Comparison of ENCODE assay signal across 19 cellular contexts in the genomic region with DNA sequence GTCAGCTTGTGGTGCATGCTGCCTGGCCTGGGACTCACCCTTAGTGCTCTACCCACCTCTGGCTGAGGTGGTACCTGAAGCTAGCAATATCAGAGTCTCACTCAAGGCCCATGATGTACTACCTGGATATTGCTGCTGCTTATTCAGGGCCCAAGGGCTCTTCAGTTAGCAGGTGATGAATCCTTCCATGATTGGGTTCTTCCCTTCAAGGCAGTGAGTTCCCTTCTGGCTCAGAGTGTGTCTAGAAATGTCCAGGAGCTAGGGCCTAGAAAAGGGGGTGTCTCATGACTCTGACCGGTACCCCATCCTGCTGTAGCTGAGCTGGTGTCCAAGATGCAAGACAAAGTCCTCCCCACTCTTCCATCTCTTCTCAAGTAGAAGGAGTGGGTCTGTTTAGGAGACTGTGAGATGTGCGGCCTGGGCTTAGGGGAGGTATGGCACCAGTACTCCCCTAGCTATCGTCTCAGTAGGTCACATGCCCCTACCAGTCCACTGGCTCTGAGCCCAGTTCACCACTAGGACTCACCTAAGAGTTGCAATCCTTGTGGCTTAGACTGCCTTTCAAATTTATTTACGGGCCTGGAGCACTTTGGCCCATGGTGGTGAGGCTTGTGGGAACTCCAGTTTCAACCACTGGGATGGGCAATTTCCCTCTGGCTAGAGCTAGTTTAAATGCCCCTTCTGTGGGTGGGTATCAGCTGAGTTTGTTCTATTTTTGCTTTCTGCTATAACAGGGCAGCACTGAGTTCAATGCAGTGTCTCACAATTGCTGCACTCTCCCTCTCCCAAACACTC. TPM values are rescaled to one million over a fixed set of nuclear protein-coding genes. Genes with fewer than 3 reads are reported as not detected.
DNase-seq lines count a peak whose midpoint lies in the region; ATAC-seq and TF ChIP-seq lines count a peak whose summit lies in the region.
"Had no signal": no experiment of that assay in that cellular context is flagged by ENCODE, and none has a peak within 500 bp of the region (broad histone marks: within the 10 kb centered on the region; RNA-seq: fewer than 3 reads in every experiment).

No MANE protein-coding gene starts in this region.

- H3K4me3 ChIP-seq in cardiac muscle cell, result no peak overlapping the region
- H3K4me3 ChIP-seq: ascending aorta, prostate gland, thyroid gland had no signal

- peaks cover 31% of the 10 kb centered on the region for H3K4me1 Mint-ChIP-seq in T-helper 17 cell

- H3K36me3 Mint-ChIP-seq in T-helper 17 cell (ENCODE audit: low read depth), result peaks cover 15% of the 10 kb centered on the region

- H3K9me3 ChIP-seq in cardiac muscle cell (ENCODE audit: low read depth) (no peaks in the 10 kb centered on the region), T-helper 17 cell (ENCODE audit: control insufficient read depth, low read length, poor library complexity, severe bottlenecking) (no peaks in the 10 kb centered on the region)
- H3K9me3 ChIP-seq: ascending aorta, prostate gland, thyroid gland had no signal

- H3K27me3 Mint-ChIP-seq in T-helper 17 cell, result no peaks in the 10 kb centered on the region
- H3K27me3 Mint-ChIP-seq: activated CD4-positive, alpha-beta T cell treated with anti-CD3 and anti-CD28 coated beads, Interleukin-2, amount 10 ng/mL, durations not matched to agents 24 days and 14 days had no signal

- no peak for TF ChIP-seq CTCF in cardiac muscle cell (IDR thresholded peaks at IDR 0.05; ENCODE audit: low read depth, low read length)

- H3K27ac ChIP-seq in cardiac muscle cell (peak overlapping the region; percentile 80), substantia nigra (ENCODE audit: low read depth, low read length, poor library complexity, severe bottlenecking) (peak overlapping the region; percentile 79)
- H3K27ac ChIP-seq: ascending aorta, prostate gland, thyroid gland had no signal

- intact Hi-C loops in cardiac septum (cut with DNase I), result no loop called here

- peak overlapping the region; percentile 95 for H3K27ac Mint-ChIP-seq in T-helper 17 cell
- H3K27ac Mint-ChIP-seq: activated CD4-positive, alpha-beta T cell treated with anti-CD3 and anti-CD28 coated beads, Interleukin-2, amount 10 ng/mL, durations not matched to agents 24 days and 14 days had no signal

- DNase-seq in cardiac muscle cell (ENCODE audit: low read depth in 1 of 2, low spot score in 1 of 2), result no peak
- DNase-seq in cardiac septum (ENCODE audit: low spot score), result no peak
- DNase-seq in T-helper 17 cell, result no peak
- DNase-seq in foreskin melanocyte, result peak; percentile 95
- DNase-seq in substantia nigra (lab: John Stamatoyannopoulos, UW), result peak in 1 of 49 donors; percentile 5
- no peak for DNase-seq in stimulated activated CD4-positive, alpha-beta T cell treated with anti-CD3 and anti-CD28 coated beads, Interleukin-2, amount 100 ng/mL, for 24 hours
- no peak for DNase-seq in COLO829 (ENCODE audit: low spot score)
- no peak for DNase-seq in activated naive CD4-positive, alpha-beta T cell treated with Interleukin-2 at 50 U/mL for 16 hours
- DNase-seq: activated CD4-positive, alpha-beta T cell treated with anti-CD3 and anti-CD28 coated beads, Interleukin-2, amount 10 ng/mL, durations not matched to agents 24 days and 14 days; activated CD8-positive, alpha-beta memory T cell treated with anti-CD3 and anti-CD28 coated beads, Interleukin-2, amount 50 U/mL, for 48 hours; CD8-positive, alpha-beta T cell; GOT3; MM.1S; NCI-H187; NK-92 treated with Interleukin-12 subunit alpha and Interleukin-12 subunit beta, amount 100 ng/mL, for 24 hours; SW 1271 had no signal

- no peaks in the 10 kb centered on the region for H3K27me3 ChIP-seq in cardiac muscle cell
- H3K27me3 ChIP-seq: ascending aorta, thyroid gland had no signal

- no peak for ATAC-seq in T-helper 17 cell
- ATAC-seq: CD8-positive, alpha-beta T cell had no signal

- H3K36me3 ChIP-seq in cardiac muscle cell, result no peaks in the 10 kb centered on the region
- H3K36me3 ChIP-seq: prostate gland, thyroid gland had no signal

- no peaks in the 10 kb centered on the region for H3K4me1 ChIP-seq in cardiac muscle cell (ENCODE audit: low read depth)
- H3K4me1 ChIP-seq: ascending aorta, prostate gland, thyroid gland had no signal

- no peak overlapping the region for H3K4me3 Mint-ChIP-seq in T-helper 17 cell
- H3K4me3 Mint-ChIP-seq: activated CD4-positive, alpha-beta T cell treated with anti-CD3 and anti-CD28 coated beads, Interleukin-2, amount 10 ng/mL, durations not matched to agents 24 days and 14 days; CD8-positive, alpha-beta T cell had no signal

RNA-seq across cellular contexts. Expression of a gene that starts 12.2 kb away (rescaled TPM):
- total RNA-seq in cardiac muscle cell (29.3 and 40.5 TPM in 2 replicates), cardiac septum (19.6 TPM), T-helper 17 cell (10 to 100 TPM; 42.5 to 43.6 TPM)
- polyA plus RNA-seq in cardiac muscle cell, result 28.4 and 33.0 TPM in 2 replicates

RNA-seq across cellular contexts. Expression of a gene that starts 12.7 kb away (rescaled TPM):
- 5.8 and 12.5 TPM in 2 replicates for total RNA-seq in cardiac muscle cell
- polyA plus RNA-seq in cardiac muscle cell, result 22.0 and 35.3 TPM in 2 replicates
- total RNA-seq in cardiac septum, result 26.1 TPM
- total RNA-seq in T-helper 17 cell, result 10 to 100 TPM; 37.7 to 41.7 TPM
